Comparison of ENCODE assay signal across 9 cellular contexts in the genomic region with DNA sequence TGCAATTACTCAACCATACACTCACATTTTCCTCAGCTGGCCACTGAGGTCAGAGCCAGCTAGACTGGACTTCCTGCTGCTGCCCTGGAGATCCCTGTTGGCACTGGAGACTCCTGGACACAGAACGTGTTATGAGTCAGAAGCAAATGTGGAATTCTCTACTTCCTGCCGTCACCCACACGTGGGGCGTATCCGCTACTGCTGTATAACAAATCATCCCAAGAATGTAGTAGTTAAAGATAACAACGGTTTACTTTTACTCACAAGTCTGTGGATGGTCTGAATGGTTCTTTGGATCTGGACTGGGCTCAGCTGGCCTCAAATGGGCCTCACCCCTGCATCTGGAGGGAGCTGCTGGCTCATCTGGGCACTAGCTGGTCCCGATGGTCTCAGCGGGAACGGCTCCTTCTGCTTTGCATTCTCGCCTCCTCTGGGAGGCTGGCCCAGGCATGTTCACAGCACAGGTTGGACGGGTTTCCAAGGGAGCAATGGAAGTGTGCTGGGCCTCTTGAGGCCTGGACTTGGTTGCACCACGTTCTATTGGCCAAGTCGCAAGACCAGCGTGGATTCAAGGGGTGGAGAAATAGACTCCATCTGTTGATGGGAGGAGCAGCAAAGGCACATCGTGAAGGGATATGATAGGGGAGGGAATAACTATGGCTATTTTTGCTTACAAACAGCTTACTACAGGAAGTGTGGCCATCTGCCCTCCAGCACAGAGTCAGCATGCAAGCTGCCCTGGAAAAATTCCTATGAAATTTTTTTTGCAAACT.
A peak's percentile ranks its signal among the peaks of the same experiment; 100 is the strongest.
DNase-seq lines count a peak whose midpoint lies in the region; ATAC-seq and TF ChIP-seq lines count a peak whose summit lies in the region.
"Had no signal": no experiment of that assay in that cellular context is flagged by ENCODE, and none has a peak within 500 bp of the region (broad histone marks: within the 10 kb centered on the region; RNA-seq: fewer than 3 reads in every experiment).

No MANE protein-coding gene starts in this region.

- H3K9me3 ChIP-seq in MG63 (no peaks in the 10 kb centered on the region), mucosa of descending colon (no peaks in the 10 kb centered on the region)
- H3K9me3 ChIP-seq: ovary had no signal

- DNase-seq in ACHN (peak; percentile 10), MG63 (peak; percentile 94), epidermal melanocyte (ENCODE audit: insufficient read length, low spot score) (peak; percentile 76), mucosa of descending colon (peak in 2 of 3 donors; percentile 48 to 50), NCI-H748 (lab: John Stamatoyannopoulos, UW; ENCODE audit: unreplicated experiment) (no peak), NOMO-1 treated with DMSO at 0.1 percent for 48 hours (lab: John Stamatoyannopoulos, UW; ENCODE audit: unreplicated experiment) (no peak)

- ATAC-seq in mucosa of descending colon (peak; percentile 79), GM19467 (IDR thresholded peaks at IDR 0.05; ENCODE audit: unreplicated experiment) (no peak), GM18907 (IDR thresholded peaks at IDR 0.05; ENCODE audit: unreplicated experiment) (no peak)

- H3K36me3 ChIP-seq in MG63 (no peaks in the 10 kb centered on the region), mucosa of descending colon (ENCODE audit: low read depth) (no peaks in the 10 kb centered on the region)
- H3K36me3 ChIP-seq: ovary had no signal

- H3K4me3 ChIP-seq in MG63 = no peak overlapping the region
- no peak overlapping the region for H3K4me3 ChIP-seq in mucosa of descending colon
- H3K4me3 ChIP-seq: ovary had no signal

- no peak for TF ChIP-seq CTCF in mucosa of descending colon (IDR thresholded peaks at IDR 0.05)

- no peaks in the 10 kb centered on the region for H3K27me3 ChIP-seq in MG63
- H3K27me3 ChIP-seq: ovary had no signal

- intact Hi-C loops in mucosa of descending colon (cut with DNase I, micrococcal nuclease) = no loop called here

- peaks cover 20% of the 10 kb centered on the region for H3K4me1 ChIP-seq in mucosa of descending colon (ENCODE audit: low read depth)

- in situ Hi-C loops in ACHN (cut with HindIII; ENCODE audit: low pct_ligation_motif_present, low pct_unique_long_range_greater_than_20kb, low sequenced_read_pairs) = no loop called here

Comparison
In these comparisons a context has a peak if more than half of its experiments do, and no peak if none do; other contexts are left out.
1. DNase-seq: peak in ACHN (single experiment), MG63 (single experiment), epidermal melanocyte (single experiment) and mucosa of descending colon (2 of 3); none in NCI-H748 (single experiment) and NOMO-1 treated with DMSO at 0.1 percent for 48 hours (single experiment).